ENCODE assay signal across 8 cellular contexts in genomic region chr3:186254676-186255665, GRCh38.
DNase-seq lines count a peak whose midpoint lies in the region; ATAC-seq and TF ChIP-seq lines count a peak whose summit lies in the region.

No MANE protein-coding gene starts in this region.

- H3K27me3 Mint-ChIP-seq in activated CD8-positive, alpha-beta memory T cell treated with anti-CD3 and anti-CD28 coated beads, Interleukin-2, amount 10 ng/mL, durations not matched to agents 7 days and 5 days, result peaks cover 26% of the 10 kb centered on the region
- H3K27me3 Mint-ChIP-seq in T-helper 17 cell, result peaks cover 9% of the 10 kb centered on the region

- in situ Hi-C loops in gastrocnemius medialis (cut with MboI; ENCODE audit: low sequenced_read_pairs in 4 of 4), result loop anchor here in 3 of 4 donors (5.0 to 10.0 kb wide), 3 partner anchors 280 to 290 kb away; partner anchors contain the start of gene CRYGS (in 1 of the 3)

- H3K27me3 ChIP-seq in foreskin keratinocyte, result peaks cover 86% of the 10 kb centered on the region
- H3K27me3 ChIP-seq in gastrocnemius medialis, result no peaks in the 10 kb centered on the region

- no peaks in the 10 kb centered on the region for H3K36me3 ChIP-seq in gastrocnemius medialis

- H3K4me1 ChIP-seq in foreskin keratinocyte (no peaks in the 10 kb centered on the region), gastrocnemius medialis (no peaks in the 10 kb centered on the region)

- intact Hi-C loops in gastrocnemius medialis (cut with DNase I; ENCODE audit: low total_unique reads), result no loop called here

- TF ChIP-seq CTCF in foreskin keratinocyte (conservative IDR thresholded peaks at IDR 0.05) (no peak), gastrocnemius medialis (IDR thresholded peaks at IDR 0.05 in 4 of 5, conservative IDR thresholded peaks at IDR 0.05 in 1 of 5) (no peak)

- no peak for TF ChIP-seq POLR2A in gastrocnemius medialis (IDR thresholded peaks at IDR 0.05)

- peaks cover 18% of the 10 kb centered on the region for H3K4me1 Mint-ChIP-seq in activated CD8-positive, alpha-beta memory T cell treated with anti-CD3 and anti-CD28 coated beads, Interleukin-2, amount 10 ng/mL, durations not matched to agents 7 days and 5 days
- peaks cover 24% of the 10 kb centered on the region for H3K4me1 Mint-ChIP-seq in T-helper 17 cell

- H3K36me3 Mint-ChIP-seq in activated CD8-positive, alpha-beta memory T cell treated with anti-CD3 and anti-CD28 coated beads, Interleukin-2, amount 10 ng/mL, durations not matched to agents 7 days and 5 days, result no peaks in the 10 kb centered on the region
- H3K36me3 Mint-ChIP-seq in T-helper 17 cell (ENCODE audit: low read depth), result no peaks in the 10 kb centered on the region

- H3K4me3 ChIP-seq in gastrocnemius medialis, result no peak overlapping the region

- H3K9me3 ChIP-seq in T-helper 17 cell (ENCODE audit: control insufficient read depth, low read length, poor library complexity, severe bottlenecking) (no peaks in the 10 kb centered on the region), gastrocnemius medialis (no peaks in the 10 kb centered on the region)

- H3K27ac Mint-ChIP-seq in activated CD8-positive, alpha-beta memory T cell treated with anti-CD3 and anti-CD28 coated beads, Interleukin-2, amount 10 ng/mL, durations not matched to agents 7 days and 5 days, result no peak overlapping the region
- H3K27ac Mint-ChIP-seq in T-helper 17 cell, result peak overlapping the region; percentile 88

- ATAC-seq in activated CD8-positive, alpha-beta memory T cell treated with anti-CD3 and anti-CD28 coated beads, Interleukin-2, amount 10 ng/mL, durations not matched to agents 7 days and 5 days, result peak; percentile 24
- peak; percentile 66 for ATAC-seq in HG03045 (IDR thresholded peaks at IDR 0.05; ENCODE audit: unreplicated experiment)
- peak; percentile 18 for ATAC-seq in T-helper 17 cell
- ATAC-seq in foreskin keratinocyte, result no peak
- no peak for ATAC-seq in gastrocnemius medialis

- H3K27ac ChIP-seq in foreskin keratinocyte (no peak overlapping the region), gastrocnemius medialis (no peak overlapping the region)

- CTCF ChIA-PET in activated CD8-positive, alpha-beta memory T cell treated with anti-CD3 and anti-CD28 coated beads, Interleukin-2, amount 10 ng/mL, durations not matched to agents 7 days and 5 days (lab: Charles Lee), result interaction anchor here (1.1 kb wide), 1 partner anchor 285 kb away, joined by 3 read pairs; no protein-coding TSS in a partner anchor

- H3K9me3 Mint-ChIP-seq in activated CD8-positive, alpha-beta memory T cell treated with anti-CD3 and anti-CD28 coated beads, Interleukin-2, amount 10 ng/mL, durations not matched to agents 7 days and 5 days (ENCODE audit: low read depth), result no peaks in the 10 kb centered on the region

- H3K4me3 Mint-ChIP-seq in activated CD8-positive, alpha-beta memory T cell treated with anti-CD3 and anti-CD28 coated beads, Interleukin-2, amount 10 ng/mL, durations not matched to agents 7 days and 5 days, result no peak overlapping the region
- H3K4me3 Mint-ChIP-seq in T-helper 17 cell, result peak overlapping the region; percentile 21

- DNase-seq in activated CD8-positive, alpha-beta memory T cell treated with anti-CD3 and anti-CD28 coated beads, Interleukin-2, amount 10 ng/mL, durations not matched to agents 7 days and 5 days, result no peak
- DNase-seq in activated CD8-positive, alpha-beta memory T cell treated with anti-CD3 and anti-CD28 coated beads, Interleukin-2, amount 50 U/mL, for 48 hours, result no peak
- DNase-seq in T-helper 17 cell (no peak), pons (ENCODE audit: low spot score) (peak; percentile 54), foreskin keratinocyte (no peak), NCI-H510A treated with DMSO at 0.1 percent for 48 hours (lab: John Stamatoyannopoulos, UW) (no peak), gastrocnemius medialis (no peak)

Comparison
In these comparisons a context has a peak if more than half of its experiments do, and no peak if none do; other contexts are left out.
1. ATAC-seq: peak in activated CD8-positive, alpha-beta memory T cell treated with anti-CD3 and anti-CD28 coated beads, Interleukin-2, amount 10 ng/mL, durations not matched to agents 7 days and 5 days (single experiment), HG03045 (single experiment) and T-helper 17 cell (single experiment); none in foreskin keratinocyte (single experiment) and gastrocnemius medialis (0 of 2).